In genomic region chr22:42944409-42944808, GRCh38 we compare ENCODE assay signal across 16 cellular contexts.
"Had no signal": no experiment of that assay in that cellular context is flagged by ENCODE, and none has a peak within 500 bp of the region (broad histone marks: within the 10 kb centered on the region; RNA-seq: fewer than 3 reads in every experiment).

No MANE protein-coding gene starts in this region.

- ATAC-seq: activated CD8-positive, alpha-beta T cell treated with anti-CD3 and anti-CD28 coated beads, Interleukin-2, amount 10 ng/mL, durations not matched to agents 7 days and 5 days; activated naive CD4-positive, alpha-beta T cell treated with anti-CD3 and anti-CD28 coated beads, Interleukin-2, amount 50 U/mL, for 72 hours had no signal

- H3K27me3 Mint-ChIP-seq: activated B cell treated with CpG ODN at 0.5 μM for 24 hours; activated CD4-positive, alpha-beta T cell treated with anti-CD3 and anti-CD28 coated beads, Interleukin-2, amount 10 ng/mL, durations not matched to agents 24 days and 14 days; type B pancreatic cell had no signal

- DNase-seq: activated B cell treated with CpG ODN at 0.5 μM for 24 hours; activated CD4-positive, alpha-beta T cell treated with anti-CD3 and anti-CD28 coated beads, Interleukin-2, amount 10 ng/mL, durations not matched to agents 24 days and 14 days; activated CD8-positive, alpha-beta memory T cell treated with anti-CD3 and anti-CD28 coated beads, Interleukin-2, amount 50 U/mL, for 4 hours; activated CD8-positive, alpha-beta T cell treated with anti-CD3 and anti-CD28 coated beads, Interleukin-2, amount 10 ng/mL, durations not matched to agents 7 days and 5 days; activated gamma-delta T cell; activated T-cell treated with anti-CD3 and anti-CD28 coated beads, Interleukin-2, amount 50 U/mL, for 48 hours; amniotic stem cell; brain microvascular endothelial cell; dermis blood vessel endothelial cell; hippocampal formation; nephron progenitor cell; T-helper 2 cell had no signal

- H3K27ac ChIP-seq: brain microvascular endothelial cell, epithelial cell of prostate had no signal

- H3K9me3 Mint-ChIP-seq: activated B cell treated with CpG ODN at 0.5 μM for 24 hours; activated CD4-positive, alpha-beta T cell treated with anti-CD3 and anti-CD28 coated beads, Interleukin-2, amount 10 ng/mL, durations not matched to agents 24 days and 14 days; activated naive CD4-positive, alpha-beta T cell treated with anti-CD3 and anti-CD28 coated beads, Interleukin-2, amount 50 U/mL, for 72 hours; nephron progenitor cell; stimulated activated effector memory CD8-positive, alpha-beta T cell treated with anti-CD3 and anti-CD28 coated beads, Interleukin-12 subunit alpha, Interleukin-12 subunit beta, amount 100 ng/mL, for 72 hours had no signal

- H3K27me3 ChIP-seq: brain microvascular endothelial cell had no signal

- H3K4me3 Mint-ChIP-seq: activated B cell treated with CpG ODN at 0.5 μM for 24 hours; activated CD4-positive, alpha-beta T cell treated with anti-CD3 and anti-CD28 coated beads, Interleukin-2, amount 10 ng/mL, durations not matched to agents 24 days and 14 days; activated CD8-positive, alpha-beta T cell treated with anti-CD3 and anti-CD28 coated beads, Interleukin-2, amount 10 ng/mL, durations not matched to agents 7 days and 5 days; nephron progenitor cell; stimulated activated effector memory CD8-positive, alpha-beta T cell treated with anti-CD3 and anti-CD28 coated beads, Interleukin-12 subunit alpha, Interleukin-12 subunit beta, amount 100 ng/mL, for 72 hours; type B pancreatic cell had no signal

- H3K36me3 Mint-ChIP-seq: activated naive CD4-positive, alpha-beta T cell treated with anti-CD3 and anti-CD28 coated beads, Interleukin-2, amount 50 U/mL, for 72 hours; stimulated activated effector memory CD8-positive, alpha-beta T cell treated with anti-CD3 and anti-CD28 coated beads, Interleukin-12 subunit alpha, Interleukin-12 subunit beta, amount 100 ng/mL, for 72 hours had no signal

- H3K27ac Mint-ChIP-seq: activated B cell treated with CpG ODN at 0.5 μM for 24 hours; activated CD4-positive, alpha-beta T cell treated with anti-CD3 and anti-CD28 coated beads, Interleukin-2, amount 10 ng/mL, durations not matched to agents 24 days and 14 days; activated CD8-positive, alpha-beta T cell treated with anti-CD3 and anti-CD28 coated beads, Interleukin-2, amount 10 ng/mL, durations not matched to agents 7 days and 5 days; activated naive CD4-positive, alpha-beta T cell treated with anti-CD3 and anti-CD28 coated beads, Interleukin-2, amount 50 U/mL, for 72 hours; nephron progenitor cell; type B pancreatic cell had no signal
